8 cellular contexts compared by ENCODE assay signal in the genomic region with DNA sequence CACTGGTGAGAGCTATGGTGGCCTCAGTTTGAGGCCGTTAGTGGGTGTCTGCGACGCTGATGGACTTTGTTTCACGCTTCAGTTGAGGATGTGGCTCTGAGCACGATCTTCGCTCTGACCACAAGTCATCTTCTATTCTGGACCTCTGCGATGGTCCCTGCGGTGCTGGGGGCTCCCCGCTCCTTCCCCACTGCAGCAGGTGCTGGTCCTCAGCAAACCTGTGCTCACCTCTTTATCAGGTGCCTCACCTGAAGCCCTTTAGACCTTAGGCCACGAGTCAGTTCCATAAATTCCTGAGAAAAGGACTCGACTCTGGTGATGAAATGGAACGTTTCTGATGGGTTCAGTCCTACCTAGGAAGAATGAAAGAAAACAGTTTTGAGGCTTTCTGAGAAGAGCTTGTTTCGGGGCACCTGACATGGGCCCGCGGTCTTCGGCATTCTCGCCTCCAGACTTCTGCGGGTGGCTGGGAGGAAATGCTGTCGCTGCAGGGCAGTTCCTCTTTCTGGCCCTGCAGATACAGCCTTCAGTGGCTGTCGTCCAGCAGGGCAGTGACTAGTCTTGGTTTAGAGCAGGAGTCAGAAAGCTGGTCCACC. TPM values are rescaled to one million over a fixed set of nuclear protein-coding genes. Genes with fewer than 3 reads are reported as not detected.
DNase-seq lines count a peak whose midpoint lies in the region; ATAC-seq and TF ChIP-seq lines count a peak whose summit lies in the region.

No MANE protein-coding gene starts in this region.

- intact Hi-C loops in upper lobe of right lung (cut with DNase I), result no loop called here

- TF ChIP-seq CTCF in NB4 (IDR thresholded peaks at IDR 0.05; ENCODE audit: low read depth, low read length) (no peak), endothelial cell (IDR thresholded peaks at IDR 0.05; ENCODE audit: unreplicated experiment) (no peak), upper lobe of right lung (IDR thresholded peaks at IDR 0.05) (no peak), foreskin keratinocyte (conservative IDR thresholded peaks at IDR 0.05) (no peak)

- ATAC-seq in CD4-positive, CD25-positive, alpha-beta regulatory T cell (ENCODE audit: low read depth in 2 of 2), result no peak
- peak; percentile 45 for ATAC-seq in GM19397 (IDR thresholded peaks at IDR 0.05; ENCODE audit: unreplicated experiment)
- peak; percentile 52 for ATAC-seq in upper lobe of right lung
- ATAC-seq in GM21528 (IDR thresholded peaks at IDR 0.05; ENCODE audit: low FRiP score, unreplicated experiment), result no peak
- no peak for ATAC-seq in foreskin keratinocyte

- H3K27ac ChIP-seq in CD4-positive, CD25-positive, alpha-beta regulatory T cell (ENCODE audit: insufficient read depth, low read length, poor library complexity, severe bottlenecking), result no peak overlapping the region
- H3K27ac ChIP-seq in upper lobe of right lung (no peak overlapping the region), foreskin keratinocyte (no peak overlapping the region)

- peak in 1 of 3 donors; percentile 44 for DNase-seq in CD4-positive, CD25-positive, alpha-beta regulatory T cell
- DNase-seq in NB4 (ENCODE audit: low read depth) (peak; percentile 88), endothelial cell (ENCODE audit: low spot score) (no peak), upper lobe of right lung (peak; percentile 81), dermis blood vessel endothelial cell (no peak), foreskin keratinocyte (no peak)

- no peaks in the 10 kb centered on the region for H3K27me3 ChIP-seq in CD4-positive, CD25-positive, alpha-beta regulatory T cell (ENCODE audit: control insufficient read depth, insufficient read depth, low read length)
- H3K27me3 ChIP-seq in upper lobe of right lung, result no peaks in the 10 kb centered on the region
- no peaks in the 10 kb centered on the region for H3K27me3 ChIP-seq in foreskin keratinocyte

- H3K4me3 ChIP-seq in CD4-positive, CD25-positive, alpha-beta regulatory T cell (ENCODE audit: low read depth, low read length), result no peak overlapping the region
- H3K4me3 ChIP-seq in NB4 (ENCODE audit: low read depth, low read length) (no peak overlapping the region), upper lobe of right lung (no peak overlapping the region)

- peaks cover 19% of the 10 kb centered on the region for H3K4me1 ChIP-seq in CD4-positive, CD25-positive, alpha-beta regulatory T cell (ENCODE audit: control insufficient read depth, insufficient read depth, low read length, poor library complexity, severe bottlenecking)
- peaks cover 22% of the 10 kb centered on the region for H3K4me1 ChIP-seq in upper lobe of right lung
- H3K4me1 ChIP-seq in foreskin keratinocyte, result no peaks in the 10 kb centered on the region

- H3K4me1 Mint-ChIP-seq in CD4-positive, CD25-positive, alpha-beta regulatory T cell, result peaks cover 2 to 30% (median 19%) of the 10 kb centered on the region in 4 donors
- peaks cover 16% of the 10 kb centered on the region for H3K4me1 Mint-ChIP-seq in endothelial cell (ENCODE audit: unreplicated experiment)

- TF ChIP-seq POLR2A in NB4 (IDR thresholded peaks at IDR 0.05; ENCODE audit: extremely low read depth, insufficient read length), result no peak

- no peaks in the 10 kb centered on the region for H3K36me3 Mint-ChIP-seq in CD4-positive, CD25-positive, alpha-beta regulatory T cell
- peaks cover 4% of the 10 kb centered on the region for H3K36me3 Mint-ChIP-seq in endothelial cell (ENCODE audit: low read depth, unreplicated experiment)

- peak overlapping the region in 1 of 3 donors; percentile 67 for H3K27ac Mint-ChIP-seq in CD4-positive, CD25-positive, alpha-beta regulatory T cell
- no peak overlapping the region for H3K27ac Mint-ChIP-seq in endothelial cell (ENCODE audit: unreplicated experiment)

- no peaks in the 10 kb centered on the region for H3K27me3 Mint-ChIP-seq in CD4-positive, CD25-positive, alpha-beta regulatory T cell
- peaks cover 8% of the 10 kb centered on the region for H3K27me3 Mint-ChIP-seq in endothelial cell (ENCODE audit: unreplicated experiment)

- H3K36me3 ChIP-seq in CD4-positive, CD25-positive, alpha-beta regulatory T cell (ENCODE audit: control insufficient read depth, insufficient read depth, low read length), result peaks cover 3% of the 10 kb centered on the region
- peaks cover 11% of the 10 kb centered on the region for H3K36me3 ChIP-seq in upper lobe of right lung

- H3K4me3 Mint-ChIP-seq in CD4-positive, CD25-positive, alpha-beta regulatory T cell, result peak overlapping the region; percentile 50 to 64 (median 58)
- peak overlapping the region; percentile 25 for H3K4me3 Mint-ChIP-seq in endothelial cell (ENCODE audit: unreplicated experiment)

- H3K9me3 ChIP-seq in CD4-positive, CD25-positive, alpha-beta regulatory T cell (ENCODE audit: control insufficient read depth in 2 of 2, low read length in 2 of 2), result no peaks in the 10 kb centered on the region
- H3K9me3 ChIP-seq in upper lobe of right lung, result no peaks in the 10 kb centered on the region

- H3K9me3 Mint-ChIP-seq in CD4-positive, CD25-positive, alpha-beta regulatory T cell, result no peaks in the 10 kb centered on the region
- H3K9me3 Mint-ChIP-seq in endothelial cell (ENCODE audit: unreplicated experiment), result no peaks in the 10 kb centered on the region

RNA-seq across cellular contexts. Expression of a gene that starts 4.7 kb away (rescaled TPM):
- total RNA-seq in CD4-positive, CD25-positive, alpha-beta regulatory T cell, result 24.1 TPM
- polyA plus RNA-seq in CD4-positive, CD25-positive, alpha-beta regulatory T cell, result 10 to 100 TPM; 17.5 to 26.4 (median 21.9) TPM
- 24.3 TPM for total RNA-seq in endothelial cell (ENCODE audit: unreplicated experiment)
- total RNA-seq in upper lobe of right lung, result 23.8 TPM
- 25.2 and 27.6 TPM in 2 replicates for total RNA-seq in dermis blood vessel endothelial cell
- 27.8 and 28.4 TPM in 2 replicates for total RNA-seq in foreskin keratinocyte
- polyA plus RNA-seq in foreskin keratinocyte, result 22.5 and 23.8 TPM in 2 replicates

RNA-seq across cellular contexts. Expression of a gene that starts 33.0 kb away (rescaled TPM):
- total RNA-seq in CD4-positive, CD25-positive, alpha-beta regulatory T cell, result 0.81 TPM
- under 1 TPM in 2 of 4 donors, not detected in 2; 0.13 to 0.14 TPM for polyA plus RNA-seq in CD4-positive, CD25-positive, alpha-beta regulatory T cell
- total RNA-seq in endothelial cell (ENCODE audit: unreplicated experiment) (0.90 TPM), upper lobe of right lung (0.81 TPM), dermis blood vessel endothelial cell (0.09 and 0.51 TPM in 2 replicates), foreskin keratinocyte (0.21 and 0.31 TPM in 2 replicates)
- polyA plus RNA-seq in foreskin keratinocyte, result 0.20 and 0.25 TPM in 2 replicates

Comparison
In these comparisons a context has a peak if more than half of its experiments do, and no peak if none do; other contexts are left out.
1. ATAC-seq: peak in GM19397 (single experiment) and upper lobe of right lung (single experiment); none in CD4-positive, CD25-positive, alpha-beta regulatory T cell (0 of 2), GM21528 (single experiment) and foreskin keratinocyte (single experiment).
2. DNase-seq: peak in NB4 (single experiment) and upper lobe of right lung (single experiment); none in endothelial cell (single experiment), dermis blood vessel endothelial cell (single experiment) and foreskin keratinocyte (0 of 2).